ENCODE assay signal across 8 cellular contexts in the genomic region with DNA sequence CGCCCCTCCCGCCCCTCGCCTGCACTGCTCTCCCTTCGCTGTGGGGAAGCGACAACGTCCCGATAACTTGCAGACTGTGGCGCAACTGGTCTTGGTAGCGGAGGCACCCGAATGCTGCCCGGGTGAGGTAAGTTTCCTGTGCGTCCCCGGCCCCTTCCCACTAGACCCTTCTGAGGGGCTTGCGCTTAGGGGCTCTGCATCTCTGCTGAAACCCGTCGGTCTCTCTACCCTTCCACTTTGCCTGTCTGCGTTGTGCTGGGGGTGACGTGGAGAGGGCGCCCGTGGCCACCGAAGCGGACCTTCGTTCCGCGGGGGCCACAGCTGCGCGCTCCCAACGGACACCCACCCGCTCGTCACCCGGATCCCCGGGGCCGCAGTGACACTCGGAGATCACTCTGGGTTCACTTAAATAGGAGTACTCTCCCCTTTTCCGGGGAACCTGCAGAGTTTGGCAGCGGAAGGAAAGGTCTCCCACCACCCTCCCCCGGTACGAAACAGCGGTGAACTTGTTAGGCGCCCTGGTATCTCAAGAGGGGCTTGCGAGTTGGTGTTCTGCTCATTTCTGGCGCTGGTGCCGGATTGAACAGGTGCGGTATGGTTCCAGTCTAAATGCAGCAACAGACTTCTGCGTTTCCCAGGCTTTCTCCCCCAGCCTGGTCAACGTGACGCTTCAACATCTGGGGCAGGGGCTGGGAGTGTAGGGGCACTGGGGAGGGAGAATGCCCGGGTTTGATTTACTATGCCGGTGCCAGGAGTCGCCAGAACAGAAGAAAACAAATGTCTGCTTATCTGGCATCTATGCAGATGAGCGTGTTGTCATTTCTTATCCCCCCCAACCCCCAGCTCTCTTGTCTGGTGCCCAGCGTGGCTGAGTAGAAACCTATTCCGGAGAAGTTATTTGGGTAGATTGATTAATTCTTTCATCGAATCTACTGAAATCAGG. TPM values are rescaled to one million over a fixed set of nuclear protein-coding genes. Genes with fewer than 3 reads are reported as not detected.
DNase-seq lines count a peak whose midpoint lies in the region; ATAC-seq and TF ChIP-seq lines count a peak whose summit lies in the region.

No MANE protein-coding gene starts in this region.

- ATAC-seq in GM18511 (IDR thresholded peaks at IDR 0.05; ENCODE audit: unreplicated experiment), result peak; percentile 18
- peak; percentile 15 for ATAC-seq in HG03354 (IDR thresholded peaks at IDR 0.05; ENCODE audit: poor library complexity, severe bottlenecking, unreplicated experiment)

- no peak overlapping the region for H2AK5ac ChIP-seq in neuronal stem cell (ENCODE audit: low read depth, low read length)

- H4K91ac ChIP-seq in neuronal stem cell (ENCODE audit: low read depth, low read length, poor library complexity), result no peak overlapping the region

- H3K27me3 ChIP-seq in ACC112 (ENCODE audit: insufficient read depth, low read length), result peaks cover 86% of the 10 kb centered on the region
- H3K27me3 ChIP-seq in neuronal stem cell (ENCODE audit: control insufficient read depth in 3 of 3, insufficient read depth in 3 of 3, low read depth in 1 of 3, low read length in 3 of 3), result peaks cover 0 to 23% (median 0%) of the 10 kb centered on the region in 3 experiments

- no peak overlapping the region for H2AFZ ChIP-seq in ACC112 (ENCODE audit: low read length, unreplicated experiment)
- peak overlapping the region; percentile 95 for H2AFZ ChIP-seq in neuronal stem cell (ENCODE audit: low read length)

- H2BK5ac ChIP-seq in neuronal stem cell (ENCODE audit: low read length), result no peak overlapping the region

- peak overlapping the region; percentile 84 for H3K4me2 ChIP-seq in neuronal stem cell (ENCODE audit: insufficient read depth, low read length, poor library complexity, severe bottlenecking)

- H2BK120ac ChIP-seq in neuronal stem cell (ENCODE audit: low read depth, low read length), result no peak overlapping the region

- H3K9ac ChIP-seq in neuronal stem cell (ENCODE audit: low read depth, low read length, poor library complexity), result peak overlapping the region; percentile 78

- no peaks in the 10 kb centered on the region for H3K79me2 ChIP-seq in ACC112 (ENCODE audit: control insufficient read depth, insufficient read depth, low read length, unreplicated experiment)

- H3K27ac ChIP-seq in ACC112 (ENCODE audit: low read depth, low read length) (no peak overlapping the region), neuronal stem cell (replicated peaks; ENCODE audit: low read length) (no peak overlapping the region)

- peak; percentile 73 for DNase-seq in UCSD-AML1 (lab: John Stamatoyannopoulos, UW; ENCODE audit: unreplicated experiment)
- no peak for DNase-seq in fibroblast of villous mesenchyme (ENCODE audit: low read depth)
- no peak for DNase-seq in neuronal stem cell (ENCODE audit: low spot score)
- no peak for DNase-seq in dedifferentiated amniotic fluid mesenchymal stem cell (ENCODE audit: extremely low spot score)
- no peak for DNase-seq in T-helper 9 cell

- H3K14ac ChIP-seq in neuronal stem cell (ENCODE audit: low read length), result peak overlapping the region; percentile 39

- TF ChIP-seq CTCF in fibroblast of villous mesenchyme (IDR thresholded peaks at IDR 0.05; ENCODE audit: insufficient read depth, low read depth, low read length), result no peak

- H3K4me1 ChIP-seq in ACC112 (ENCODE audit: control insufficient read depth, insufficient read depth, low read length, unreplicated experiment), result no peaks in the 10 kb centered on the region
- H3K4me1 ChIP-seq in neuronal stem cell (ENCODE audit: control insufficient read depth in 2 of 2, insufficient read depth in 1 of 2, low read depth in 1 of 2, low read length in 2 of 2), result peaks cover 4 to 26% of the 10 kb centered on the region in 2 donors

- H3K4me3 ChIP-seq in ACC112 (ENCODE audit: low read depth, low read length), result peak overlapping the region; percentile 66
- peak overlapping the region; percentile 31 for H3K4me3 ChIP-seq in fibroblast of villous mesenchyme (ENCODE audit: low read depth, low read length)
- H3K4me3 ChIP-seq in neuronal stem cell (ENCODE audit: low read length in 2 of 2), result peak overlapping the region; percentile 58 to 91

- no peaks in the 10 kb centered on the region for H3K9me3 ChIP-seq in neuronal stem cell (replicated peaks in 1 of 2; ENCODE audit: control insufficient read depth in 2 of 2, insufficient read depth in 1 of 2, low read depth in 1 of 2, low read length in 2 of 2)

- H3K79me1 ChIP-seq in neuronal stem cell (ENCODE audit: low read depth, low read length), result no peaks in the 10 kb centered on the region

- no peaks in the 10 kb centered on the region for H3K36me3 ChIP-seq in ACC112 (ENCODE audit: insufficient read depth, low read length)
- peaks cover 0 to 23% of the 10 kb centered on the region in 2 donors for H3K36me3 ChIP-seq in neuronal stem cell (replicated peaks in 1 of 2; ENCODE audit: control insufficient read depth in 2 of 2, insufficient read depth in 2 of 2, low read length in 2 of 2)

- no CpG with 5 or more reads among the region's 54 CpGs for WGBS in neuronal stem cell (ENCODE audit: extremely low coverage in 2 of 2, insufficient read length in 2 of 2, insufficient replicate concordance in 1 of 2), 2 donors

- no peak overlapping the region for H4K8ac ChIP-seq in neuronal stem cell (ENCODE audit: low read depth, low read length)

- H3K23ac ChIP-seq in neuronal stem cell (ENCODE audit: low read depth, low read length, poor library complexity), result no peak overlapping the region

- H2BK15ac ChIP-seq in neuronal stem cell (ENCODE audit: low read length), result no peak overlapping the region

- H3K4ac ChIP-seq in neuronal stem cell (ENCODE audit: low read length), result no peak overlapping the region

- H3K18ac ChIP-seq in neuronal stem cell (ENCODE audit: low read length), result peak overlapping the region; percentile 84

- H2BK12ac ChIP-seq in neuronal stem cell (ENCODE audit: low read length), result no peak overlapping the region

RNA-seq across cellular contexts. Expression of gene PIP5K1B, which starts 0.9 kb away (rescaled TPM):
- total RNA-seq in fibroblast of villous mesenchyme, result under 0.01 TPM in 2 replicates
- 2.8 TPM for polyA plus RNA-seq in neuronal stem cell (2013, experiment 1 of 2)
- polyA plus RNA-seq in neuronal stem cell (2013, experiment 2 of 2), result 2.6 TPM
